Comparison of ENCODE assay signal across 8 cellular contexts in genomic region chr10:73857446-73857845, GRCh38. TPM values are rescaled to one million over a fixed set of nuclear protein-coding genes. Genes with fewer than 3 reads are reported as not detected.
A peak's percentile ranks its signal among the peaks of the same experiment; 100 is the strongest.
DNase-seq lines count a peak whose midpoint lies in the region; ATAC-seq and TF ChIP-seq lines count a peak whose summit lies in the region.

No MANE protein-coding gene starts in this region.

- POLR2A ChIA-PET in RWPE1 (lab: Yijun Ruan, JAX; ENCODE audit: low non-redundant PET), result no interaction called here

- peaks cover 35 to 40% of the 10 kb centered on the region in 2 donors for H3K36me3 ChIP-seq in stomach smooth muscle (ENCODE audit: control insufficient read depth in 2 of 2, insufficient read depth in 2 of 2, low read length in 2 of 2)
- H3K36me3 ChIP-seq in aorta (ENCODE audit: control insufficient read depth in 1 of 2, insufficient read depth in 2 of 2, low read length in 1 of 2), result no peaks in the 10 kb centered on the region

- H3K4me3 ChIP-seq in choroid plexus epithelial cell (ENCODE audit: low read depth, low read length), result no peak overlapping the region
- peak overlapping the region in 1 of 2 donors; percentile 35 for H3K4me3 ChIP-seq in stomach smooth muscle (ENCODE audit: low read length in 2 of 2)
- H3K4me3 ChIP-seq in aorta (ENCODE audit: low read length in 2 of 2), result no peak overlapping the region

- H3K9ac ChIP-seq in stomach smooth muscle (ENCODE audit: low read length in 2 of 2), result peak overlapping the region; percentile 34 to 42

- intact Hi-C loops in aorta (cut with DNase I), result no loop called here

- peaks cover 95% of the 10 kb centered on the region for H3K4me1 ChIP-seq in stomach smooth muscle (ENCODE audit: control insufficient read depth, insufficient read depth, low read length)
- H3K4me1 ChIP-seq in aorta (ENCODE audit: control insufficient read depth in 1 of 2, insufficient read depth in 2 of 2, low read length in 2 of 2), result peaks cover 0 to 2% of the 10 kb centered on the region in 2 donors

- ATAC-seq in aorta (ENCODE audit: low FRiP score), result no peak

- peak; percentile 27 for DNase-seq in activated gamma-delta T cell treated with Interleukin-2 at 50 U/mL for 16 hours
- no peak for DNase-seq in activated gamma-delta T cell (lab: John Stamatoyannopoulos, UW)
- DNase-seq in RWPE1 (ENCODE audit: low spot score), result no peak
- DNase-seq in choroid plexus epithelial cell (ENCODE audit: low read depth), result peak; percentile 44
- DNase-seq in RKO (ENCODE audit: low spot score), result no peak
- DNase-seq in NCI-H446 (lab: John Stamatoyannopoulos, UW), result no peak
- no peak for DNase-seq in aorta

- 69 to 74% methylated on average over 10 of the region's 10 CpGs for WGBS in aorta, 2 donors

- H3K27me3 ChIP-seq in stomach smooth muscle (ENCODE audit: control insufficient read depth in 1 of 2, insufficient read depth in 2 of 2, low read length in 2 of 2) (no peaks in the 10 kb centered on the region), aorta (ENCODE audit: control insufficient read depth in 1 of 2, insufficient read depth in 2 of 2, low read length in 1 of 2) (no peaks in the 10 kb centered on the region)

- TF ChIP-seq CTCF in RWPE1 (conservative IDR thresholded peaks at IDR 0.05; ENCODE audit: low read depth), result no peak
- no peak for TF ChIP-seq CTCF in choroid plexus epithelial cell (conservative IDR thresholded peaks at IDR 0.05; ENCODE audit: low read depth, low read length)

- H3K9me3 ChIP-seq in stomach smooth muscle (ENCODE audit: control insufficient read depth in 2 of 2, low read length in 2 of 2) (no peaks in the 10 kb centered on the region), aorta (ENCODE audit: control insufficient read depth, low read length) (no peaks in the 10 kb centered on the region)

- CTCF ChIA-PET in RWPE1 (lab: Yijun Ruan, JAX), result interaction anchor here (1.5 to 1.9 kb wide), 2 partner anchors 9 to 22 kb away, joined by 7 to 9 read pairs; no protein-coding TSS in a partner anchor

- H3K27ac ChIP-seq in RWPE1, result peak overlapping the region; percentile 21; the same call in 1 of the 2 replicates
- H3K27ac ChIP-seq in stomach smooth muscle (ENCODE audit: low read length), result peak overlapping the region; percentile 99
- H3K27ac ChIP-seq in aorta (ENCODE audit: low read depth in 1 of 2, low read length in 2 of 2), result peak overlapping the region in 1 of 2 donors; percentile 59

RNA-seq across cellular contexts. Expression of gene CAMK2G, which starts 16.9 kb away (rescaled TPM):
- 10 to 100 TPM; 70.6 to 76.7 TPM for total RNA-seq in aorta
- polyA plus RNA-seq in aorta, result 10 to 100 TPM; 37.1 to 70.9 TPM

RNA-seq across cellular contexts. Expression of gene NDST2, which starts 46.0 kb away (rescaled TPM):
- 10 to 100 TPM; 31.9 to 55.6 TPM for total RNA-seq in aorta
- 10 to 100 TPM in 1 of 2 donors, 1 to 10 TPM in 1; 2.1 to 23.2 TPM for polyA plus RNA-seq in aorta

RNA-seq across cellular contexts. Expression of gene PLAU, which starts 53.5 kb away (rescaled TPM):
- 10 to 100 TPM; 33.6 to 35.4 TPM for total RNA-seq in aorta
- 10 to 100 TPM in 1 of 2 donors, 1 to 10 TPM in 1; 9.6 to 13.6 TPM for polyA plus RNA-seq in aorta

Comparison
In these comparisons a context has a peak if more than half of its experiments do, and no peak if none do; other contexts are left out.
1. DNase-seq: peak in activated gamma-delta T cell treated with Interleukin-2 at 50 U/mL for 16 hours (single experiment) and choroid plexus epithelial cell (single experiment); none in activated gamma-delta T cell (single experiment), RWPE1 (single experiment), RKO (single experiment), NCI-H446 (0 of 2) and aorta (0 of 2).